Comparison of ENCODE assay signal across 26 cellular contexts in genomic region chr20:3865887-3866407, GRCh38.
"Had no signal": no experiment of that assay in that cellular context is flagged by ENCODE, and none has a peak within 500 bp of the region (broad histone marks: within the 10 kb centered on the region; RNA-seq: fewer than 3 reads in every experiment).

No MANE protein-coding gene starts in this region.

- H2AFZ ChIP-seq: hepatocyte had no signal

- ATAC-seq: mucosa of descending colon; naive thymus-derived CD4-positive, alpha-beta T cell; right cardiac atrium; stimulated activated naive B cell treated with anti-CD40 and anti-IgM and Interleukin-4, amounts not matched to agents 10 μg/mL and 1 μg/mL and 100 μg/mL, for 72 hours; stimulated activated naive CD8-positive, alpha-beta T cell treated with anti-CD3 and anti-CD28 coated beads, Interleukin-15, Interleukin-2, amounts not matched to agents 100 U/mL and 50 U/mL, for 24 hours; upper lobe of right lung had no signal

- H3K4me1 Mint-ChIP-seq: neural crest cell had no signal

- H3K9me3 ChIP-seq: heart right ventricle, left ventricle myocardium inferior, mucosa of descending colon, neutrophil, ovary, stomach, testis, thyroid gland, transverse colon, upper lobe of right lung had no signal

- H3K4me3 ChIP-seq: heart right ventricle, hepatocyte, left ventricle myocardium inferior, lung, mucosa of descending colon, ovary, skin epidermis, stomach, testis, thyroid gland, transverse colon, upper lobe of right lung had no signal

- DNase-seq: heart right ventricle; left ventricle myocardium inferior; midbrain; mucosa of descending colon; naive thymus-derived CD4-positive, alpha-beta T cell; occipital lobe; ovary; stimulated activated CD4-positive, alpha-beta T cell treated with anti-CD3 and anti-CD28 coated beads, Interleukin-12 subunit alpha, Interleukin-12 subunit beta, amount 100 ng/mL, for 4 hours; stimulated activated CD4-positive, alpha-beta T cell treated with anti-CD3 and anti-CD28 coated beads, Interleukin-15, amount 100 ng/mL, for 24 hours; stimulated activated CD4-positive, alpha-beta T cell treated with anti-CD3 and anti-CD28 coated beads, Interleukin-4, amount 100 ng/mL, for 4 hours; stimulated activated CD8-positive, alpha-beta memory T cell treated with anti-CD3 and anti-CD28 coated beads, Interleukin-4, amount 100 ng/mL, for 48 hours; stimulated activated naive B cell treated with anti-CD40 and anti-IgM and Interleukin-4, amounts not matched to agents 10 μg/mL and 1 μg/mL and 100 μg/mL, for 72 hours; stimulated activated naive CD8-positive, alpha-beta T cell treated with anti-CD3 and anti-CD28 coated beads, Interleukin-15, Interleukin-2, amounts not matched to agents 100 U/mL and 50 U/mL, for 24 hours; stomach; testis; thyroid gland; transverse colon; upper lobe of right lung had no signal

- H3K79me2 ChIP-seq: hepatocyte had no signal

- H3K36me3 ChIP-seq: ovary had no signal

- H3K4me1 ChIP-seq: stomach, testis, thyroid gland, upper lobe of right lung had no signal

- H3K4me3 Mint-ChIP-seq: memory B cell; naive thymus-derived CD4-positive, alpha-beta T cell; natural killer cell treated with Interleukin-12 subunit alpha and Interleukin-12 subunit beta and Interleukin-15 and Interleukin-18, amount 100 ng/mL, for 72 hours; neural crest cell; stimulated activated naive B cell treated with anti-CD40 and anti-IgM and Interleukin-4, amounts not matched to agents 10 μg/mL and 1 μg/mL and 100 μg/mL, for 72 hours had no signal

- H3K27ac Mint-ChIP-seq: memory B cell; natural killer cell treated with Interleukin-12 subunit alpha and Interleukin-12 subunit beta and Interleukin-15 and Interleukin-18, amount 100 ng/mL, for 72 hours had no signal

- H3K36me3 Mint-ChIP-seq: natural killer cell treated with Interleukin-12 subunit alpha and Interleukin-12 subunit beta and Interleukin-15 and Interleukin-18, amount 100 ng/mL, for 72 hours had no signal

- H3K9me3 Mint-ChIP-seq: memory B cell; naive thymus-derived CD4-positive, alpha-beta T cell; natural killer cell treated with Interleukin-12 subunit alpha and Interleukin-12 subunit beta and Interleukin-15 and Interleukin-18, amount 100 ng/mL, for 72 hours; neural crest cell; stimulated activated naive B cell treated with anti-CD40 and anti-IgM and Interleukin-4, amounts not matched to agents 10 μg/mL and 1 μg/mL and 100 μg/mL, for 72 hours had no signal

- H3K27ac ChIP-seq: heart right ventricle, hepatocyte, left ventricle myocardium inferior, neutrophil, ovary, stomach, testis, thyroid gland, transverse colon, upper lobe of right lung had no signal

- H3K27me3 ChIP-seq: heart right ventricle, hepatocyte, neutrophil, ovary, stomach, testis, thyroid gland, transverse colon, upper lobe of right lung had no signal

- H3K4me2 ChIP-seq: hepatocyte had no signal
